In the genomic region with DNA sequence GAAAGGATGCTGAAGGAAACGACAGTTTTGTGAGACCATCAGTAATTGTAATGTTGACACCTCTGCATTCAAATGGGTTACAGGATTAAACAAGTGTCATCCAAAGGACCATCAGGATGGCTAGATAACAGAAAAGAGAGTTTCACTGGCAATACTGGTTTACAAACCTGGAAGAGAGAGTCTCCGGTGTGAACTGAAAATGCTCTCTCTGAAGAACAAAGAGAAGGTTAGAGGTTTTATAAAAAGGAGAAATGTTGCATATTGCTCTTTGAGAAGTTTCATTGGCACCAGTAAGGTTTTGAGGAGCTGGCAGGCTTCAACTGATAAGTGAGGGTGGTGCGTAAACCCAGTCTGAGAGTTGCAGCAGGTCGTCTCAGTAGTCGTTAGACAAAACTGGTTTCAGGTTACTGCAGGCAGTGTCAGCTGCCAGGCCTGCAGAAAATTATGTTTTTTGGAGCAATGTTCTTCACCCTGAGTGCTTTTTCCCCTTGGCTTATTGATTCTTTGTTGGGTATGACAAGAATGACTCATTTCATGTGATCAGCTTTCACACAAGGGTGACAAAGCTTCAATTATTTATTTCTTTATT, we compare ENCODE assay signal across 1 cellular context.
TF ChIP-seq lines count a peak whose summit lies in the region.

No MANE protein-coding gene starts in this region.

TF ChIP-seq in GM23338, 12 proteins besides CTCF, POLR2A, EP300 and RAD21 (continued from another document):
- TF ChIP-seq, protein P1, sequence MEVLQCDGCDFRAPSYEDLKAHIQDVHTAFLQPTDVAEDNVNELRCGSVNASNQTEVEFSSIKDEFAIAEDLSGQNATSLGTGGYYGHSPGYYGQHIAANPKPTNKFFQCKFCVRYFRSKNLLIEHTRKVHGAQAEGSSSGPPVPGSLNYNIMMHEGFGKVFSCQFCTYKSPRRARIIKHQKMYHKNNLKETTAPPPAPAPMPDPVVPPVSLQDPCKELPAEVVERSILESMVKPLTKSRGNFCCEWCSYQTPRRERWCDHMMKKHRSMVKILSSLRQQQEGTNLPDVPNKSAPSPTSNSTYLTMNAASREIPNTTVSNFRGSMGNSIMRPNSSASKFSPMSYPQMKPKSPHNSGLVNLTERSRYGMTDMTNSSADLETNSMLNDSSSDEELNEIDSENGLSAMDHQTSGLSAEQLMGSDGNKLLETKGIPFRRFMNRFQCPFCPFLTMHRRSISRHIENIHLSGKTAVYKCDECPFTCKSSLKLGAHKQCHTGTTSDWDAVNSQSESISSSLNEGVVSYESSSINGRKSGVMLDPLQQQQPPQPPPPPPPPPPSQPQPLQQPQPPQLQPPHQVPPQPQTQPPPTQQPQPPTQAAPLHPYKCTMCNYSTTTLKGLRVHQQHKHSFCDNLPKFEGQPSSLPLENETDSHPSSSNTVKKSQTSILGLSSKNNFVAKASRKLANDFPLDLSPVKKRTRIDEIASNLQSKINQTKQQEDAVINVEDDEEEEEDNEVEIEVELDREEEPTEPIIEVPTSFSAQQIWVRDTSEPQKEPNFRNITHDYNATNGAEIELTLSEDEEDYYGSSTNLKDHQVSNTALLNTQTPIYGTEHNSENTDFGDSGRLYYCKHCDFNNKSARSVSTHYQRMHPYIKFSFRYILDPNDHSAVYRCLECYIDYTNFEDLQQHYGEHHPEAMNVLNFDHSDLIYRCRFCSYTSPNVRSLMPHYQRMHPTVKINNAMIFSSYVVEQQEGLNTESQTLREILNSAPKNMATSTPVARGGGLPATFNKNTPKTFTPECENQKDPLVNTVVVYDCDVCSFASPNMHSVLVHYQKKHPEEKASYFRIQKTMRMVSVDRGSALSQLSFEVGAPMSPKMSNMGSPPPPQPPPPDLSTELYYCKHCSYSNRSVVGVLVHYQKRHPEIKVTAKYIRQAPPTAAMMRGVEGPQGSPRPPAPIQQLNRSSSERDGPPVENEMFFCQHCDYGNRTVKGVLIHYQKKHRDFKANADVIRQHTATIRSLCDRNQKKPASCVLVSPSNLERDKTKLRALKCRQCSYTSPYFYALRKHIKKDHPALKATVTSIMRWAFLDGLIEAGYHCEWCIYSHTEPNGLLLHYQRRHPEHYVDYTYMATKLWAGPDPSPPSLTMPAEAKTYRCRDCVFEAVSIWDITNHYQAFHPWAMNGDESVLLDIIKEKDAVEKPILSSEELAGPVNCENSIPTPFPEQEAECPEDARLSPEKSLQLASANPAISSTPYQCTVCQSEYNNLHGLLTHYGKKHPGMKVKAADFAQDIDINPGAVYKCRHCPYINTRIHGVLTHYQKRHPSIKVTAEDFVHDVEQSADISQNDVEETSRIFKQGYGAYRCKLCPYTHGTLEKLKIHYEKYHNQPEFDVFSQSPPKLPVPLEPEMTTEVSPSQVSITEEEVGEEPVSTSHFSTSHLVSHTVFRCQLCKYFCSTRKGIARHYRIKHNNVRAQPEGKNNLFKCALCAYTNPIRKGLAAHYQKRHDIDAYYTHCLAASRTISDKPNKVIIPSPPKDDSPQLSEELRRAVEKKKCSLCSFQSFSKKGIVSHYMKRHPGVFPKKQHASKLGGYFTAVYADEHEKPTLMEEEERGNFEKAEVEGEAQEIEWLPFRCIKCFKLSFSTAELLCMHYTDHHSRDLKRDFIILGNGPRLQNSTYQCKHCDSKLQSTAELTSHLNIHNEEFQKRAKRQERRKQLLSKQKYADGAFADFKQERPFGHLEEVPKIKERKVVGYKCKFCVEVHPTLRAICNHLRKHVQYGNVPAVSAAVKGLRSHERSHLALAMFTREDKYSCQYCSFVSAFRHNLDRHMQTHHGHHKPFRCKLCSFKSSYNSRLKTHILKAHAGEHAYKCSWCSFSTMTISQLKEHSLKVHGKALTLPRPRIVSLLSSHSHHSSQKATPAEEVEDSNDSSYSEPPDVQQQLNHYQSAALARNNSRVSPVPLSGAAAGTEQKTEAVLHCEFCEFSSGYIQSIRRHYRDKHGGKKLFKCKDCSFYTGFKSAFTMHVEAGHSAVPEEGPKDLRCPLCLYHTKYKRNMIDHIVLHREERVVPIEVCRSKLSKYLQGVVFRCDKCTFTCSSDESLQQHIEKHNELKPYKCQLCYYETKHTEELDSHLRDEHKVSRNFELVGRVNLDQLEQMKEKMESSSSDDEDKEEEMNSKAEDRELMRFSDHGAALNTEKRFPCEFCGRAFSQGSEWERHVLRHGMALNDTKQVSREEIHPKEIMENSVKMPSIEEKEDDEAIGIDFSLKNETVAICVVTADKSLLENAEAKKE (CRISPR knock-in tag; IDR thresholded peaks at IDR 0.05) = no peak
- no peak for TF ChIP-seq ZNF114 (CRISPR knock-in tag; IDR thresholded peaks at IDR 0.05)
- TF ChIP-seq, protein P2, sequence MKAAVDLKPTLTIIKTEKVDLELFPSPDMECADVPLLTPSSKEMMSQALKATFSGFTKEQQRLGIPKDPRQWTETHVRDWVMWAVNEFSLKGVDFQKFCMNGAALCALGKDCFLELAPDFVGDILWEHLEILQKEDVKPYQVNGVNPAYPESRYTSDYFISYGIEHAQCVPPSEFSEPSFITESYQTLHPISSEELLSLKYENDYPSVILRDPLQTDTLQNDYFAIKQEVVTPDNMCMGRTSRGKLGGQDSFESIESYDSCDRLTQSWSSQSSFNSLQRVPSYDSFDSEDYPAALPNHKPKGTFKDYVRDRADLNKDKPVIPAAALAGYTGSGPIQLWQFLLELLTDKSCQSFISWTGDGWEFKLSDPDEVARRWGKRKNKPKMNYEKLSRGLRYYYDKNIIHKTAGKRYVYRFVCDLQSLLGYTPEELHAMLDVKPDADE (IDR thresholded peaks at IDR 0.05) = no peak
